7 cellular contexts compared by ENCODE assay signal in the genomic region with DNA sequence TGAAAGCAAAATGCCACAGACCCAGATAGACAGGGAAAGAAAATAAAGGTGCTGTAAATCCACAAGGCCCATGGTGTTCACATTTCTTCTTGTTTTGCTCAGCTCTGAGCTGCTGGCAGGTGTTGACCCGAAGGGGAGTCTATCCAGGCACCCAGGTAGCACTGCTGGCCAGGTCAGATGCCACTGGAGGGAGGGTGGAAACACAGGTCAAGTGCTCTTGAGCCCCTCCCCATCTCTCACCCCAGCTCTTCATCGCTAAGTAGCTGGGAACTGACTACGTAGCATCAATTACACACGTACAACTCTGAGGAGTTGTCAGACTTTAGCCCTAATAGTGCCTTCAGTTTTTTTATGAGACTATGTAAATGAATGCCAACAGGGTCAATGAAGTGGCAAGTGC.
"Had no signal": no experiment of that assay in that cellular context is flagged by ENCODE, and none has a peak within 500 bp of the region (broad histone marks: within the 10 kb centered on the region; RNA-seq: fewer than 3 reads in every experiment).

No MANE protein-coding gene starts in this region.

- H3K4me2 ChIP-seq: GM23338 had no signal

- H3K4me1 ChIP-seq: HAP-1 had no signal

- H3K36me3 ChIP-seq: HAP-1 had no signal

- ATAC-seq: GM23338, HCT116, HepG2 had no signal

- H3K9me3 ChIP-seq: HAP-1 had no signal

- FAIRE-seq: HepG2 had no signal

- H3K4me3 ChIP-seq: GM23338, HAP-1 had no signal

- H3K27ac ChIP-seq: HL-60 had no signal

- DNase-seq: H7, HFFc6 had no signal
